ENCODE assay signal across 18 cellular contexts in the genomic region with DNA sequence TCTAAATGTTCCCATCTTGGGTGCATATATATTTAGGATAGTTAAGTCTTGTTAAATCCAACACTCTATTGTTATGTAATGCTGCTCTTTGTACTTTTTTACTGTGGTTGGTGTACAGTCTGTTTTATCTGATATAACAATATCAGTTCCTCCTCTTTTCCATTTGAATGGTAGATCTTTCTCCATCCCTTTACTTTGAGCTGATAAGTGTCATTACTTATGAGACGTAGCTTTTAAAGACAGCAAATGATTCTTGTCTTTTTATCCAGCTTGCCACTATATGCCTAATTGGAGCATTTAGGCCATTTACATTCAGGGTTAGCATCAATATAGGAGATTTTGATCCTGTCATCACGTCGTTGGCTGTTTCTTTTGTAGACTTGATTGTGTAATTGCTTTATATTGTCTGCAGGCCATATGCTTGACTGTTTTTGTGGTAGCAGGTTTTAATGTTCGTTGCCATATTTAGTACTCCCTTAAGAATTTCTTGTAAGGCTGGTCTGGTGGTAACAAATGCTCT.
"Had no signal": no experiment of that assay in that cellular context is flagged by ENCODE, and none has a peak within 500 bp of the region (broad histone marks: within the 10 kb centered on the region; RNA-seq: fewer than 3 reads in every experiment).

No MANE protein-coding gene starts in this region.

- ATAC-seq: activated CD4-positive, alpha-beta T cell treated with anti-CD3 and anti-CD28 coated beads for 36 hours had no signal

- DNase-seq: activated CD4-positive, alpha-beta memory T cell treated with anti-CD3 and anti-CD28 coated beads, Interleukin-2, amount 10 ng/mL, durations not matched to agents 7 days and 5 days; activated CD4-positive, alpha-beta T cell treated with anti-CD3 and anti-CD28 coated beads for 36 hours; activated CD4-positive, alpha-beta T cell treated with anti-CD3 and anti-CD28 coated beads, Interleukin-2, amount 50 U/mL, for 1 hour; activated naive CD4-positive, alpha-beta T cell treated with anti-CD3 and anti-CD28 coated beads, Interleukin-2, amount 50 U/mL, for 16 hours; activated naive CD8-positive, alpha-beta T cell treated with anti-CD3 and anti-CD28 coated beads, Interleukin-2, amount 10 ng/mL, durations not matched to agents 7 days and 5 days; activated T-cell treated with anti-CD3 and anti-CD28 coated beads for 4 hours; adrenal gland; anterior cingulate cortex; KG1; NCI-H1092 treated with DMSO at 0.1 percent for 48 hours; NCI-H1694 treated with DMSO at 0.1 percent for 48 hours; NCI-H2029 treated with DMSO at 0.1 percent for 48 hours; NCI-H446; NCI-H524; NCI-H82; SIG-M5; T-helper 1 cell; WERI-Rb-1 had no signal
